ENCODE assay signal across 10 cellular contexts in genomic region chr20:43857932-43858331, GRCh38.
"Had no signal": no experiment of that assay in that cellular context is flagged by ENCODE, and none has a peak within 500 bp of the region (broad histone marks: within the 10 kb centered on the region; RNA-seq: fewer than 3 reads in every experiment).

No MANE protein-coding gene starts in this region.

- ATAC-seq: GM23338 had no signal

- H3K4me1 Mint-ChIP-seq: GM23338, H9, IgD-negative memory B cell had no signal

- H3K27ac Mint-ChIP-seq: GM23338, H9, HFFc6, IgD-negative memory B cell had no signal

- H3K27ac ChIP-seq: HL-60, KMS-11 had no signal

- H3K4me3 Mint-ChIP-seq: GM23338, H9, HFFc6, IgD-negative memory B cell had no signal

- H3K4me3 ChIP-seq: GM23338 had no signal

- H3K9me3 Mint-ChIP-seq: GM23338, H9, HFFc6 had no signal

- DNase-seq: H9, HCEC 1CT, HFFc6, KBM-7 had no signal

- H3K36me3 Mint-ChIP-seq: IgD-negative memory B cell had no signal

- FAIRE-seq: H1, H54 had no signal
